ENCODE assay signal across 1 cellular context in genomic region chr20:34088305-34088870, GRCh38.
TF ChIP-seq lines count a peak whose summit lies in the region.

No MANE protein-coding gene starts in this region.

TF ChIP-seq in HepG2, 621 proteins besides CTCF, POLR2A, EP300 and RAD21 (continued from another document and continues in another):
- TF ChIP-seq CREBL2 (CRISPR knock-in tag; IDR thresholded peaks at IDR 0.05; ENCODE audit: borderline replicate concordance) (no peak), HNF4G (IDR thresholded peaks at IDR 0.05; ENCODE audit: borderline replicate concordance, low read depth, low read length) (no peak), HNF4G (CRISPR knock-in tag; IDR thresholded peaks at IDR 0.05; ENCODE audit: borderline replicate concordance, low read depth) (no peak), TAF1 (CRISPR knock-in tag; IDR thresholded peaks at IDR 0.05) (0 out of 2 replicates have a peak, but pooled peaks have one; percentile 13), PAF1 (CRISPR knock-in tag; IDR thresholded peaks at IDR 0.05) (peak; percentile 85), SSRP1 (CRISPR knock-in tag; IDR thresholded peaks at IDR 0.05) (no peak), TRIM22 (IDR thresholded peaks at IDR 0.05) (no peak), ZFY (CRISPR knock-in tag; IDR thresholded peaks at IDR 0.05) (no peak), FOXO1 (CRISPR knock-in tag; IDR thresholded peaks at IDR 0.05) (no peak), FOXK2 (IDR thresholded peaks at IDR 0.05) (no peak), TOPORS (CRISPR knock-in tag; IDR thresholded peaks at IDR 0.05) (0 out of 2 replicates have a peak, but pooled peaks have one; percentile 26), ARNT (IDR thresholded peaks at IDR 0.05) (no peak), SMAD9 (CRISPR knock-in tag; IDR thresholded peaks at IDR 0.05) (no peak), KDM2A (CRISPR knock-in tag; IDR thresholded peaks at IDR 0.05; ENCODE audit: borderline replicate concordance, low read depth) (peak; percentile 30; the same call in 1 of the 2 replicates), ZNF639 (CRISPR knock-in tag; conservative IDR thresholded peaks at IDR 0.05) (no peak), NAIF1 (CRISPR knock-in tag; IDR thresholded peaks at IDR 0.05; ENCODE audit: borderline replicate concordance) (no peak), MZF1 (CRISPR knock-in tag; IDR thresholded peaks at IDR 0.05; ENCODE audit: borderline replicate concordance) (no peak), FOXO4 (CRISPR knock-in tag; conservative IDR thresholded peaks at IDR 0.05) (no peak), TMF1 (CRISPR knock-in tag; IDR thresholded peaks at IDR 0.05; ENCODE audit: low read depth) (no peak), ZNF605 (CRISPR knock-in tag; IDR thresholded peaks at IDR 0.05) (no peak), DR1 (CRISPR knock-in tag; IDR thresholded peaks at IDR 0.05) (no peak), ATF2 (CRISPR knock-in tag; IDR thresholded peaks at IDR 0.05) (no peak), KDM5B (CRISPR knock-in tag; IDR thresholded peaks at IDR 0.05; ENCODE audit: borderline replicate concordance) (no peak), FOXJ3 (CRISPR knock-in tag; IDR thresholded peaks at IDR 0.05; ENCODE audit: borderline replicate concordance) (no peak), ZBTB44 (CRISPR knock-in tag; IDR thresholded peaks at IDR 0.05) (no peak), KAT7 (CRISPR knock-in tag; IDR thresholded peaks at IDR 0.05; ENCODE audit: borderline replicate concordance) (no peak), DRAP1 (CRISPR knock-in tag; IDR thresholded peaks at IDR 0.05) (no peak), AGO1 (IDR thresholded peaks at IDR 0.05; ENCODE audit: low read depth, low read length, poor library complexity, severe bottlenecking) (no peak), ZNF737 (CRISPR knock-in tag; IDR thresholded peaks at IDR 0.05; ENCODE audit: borderline replicate concordance) (no peak), TEAD2 (CRISPR knock-in tag; IDR thresholded peaks at IDR 0.05) (no peak), ZNF720 (CRISPR knock-in tag; IDR thresholded peaks at IDR 0.05) (no peak), PREB (CRISPR knock-in tag; IDR thresholded peaks at IDR 0.05) (no peak), ZNF839 (CRISPR knock-in tag; IDR thresholded peaks at IDR 0.05; ENCODE audit: borderline replicate concordance) (no peak), ZIK1 (CRISPR knock-in tag; IDR thresholded peaks at IDR 0.05; ENCODE audit: borderline replicate concordance, low read depth) (no peak), HNF4A (CRISPR knock-in tag; IDR thresholded peaks at IDR 0.05) (no peak), HNRNPH1 (optimal IDR thresholded peaks at IDR 0.05; ENCODE audit: low read depth, low read length) (peak; percentile 73), ZNF557 (CRISPR knock-in tag; IDR thresholded peaks at IDR 0.05) (no peak), ZNF550 (CRISPR knock-in tag; IDR thresholded peaks at IDR 0.05; ENCODE audit: borderline replicate concordance) (no peak), DZIP1 (CRISPR knock-in tag; IDR thresholded peaks at IDR 0.05) (no peak), YEATS4 (CRISPR knock-in tag; IDR thresholded peaks at IDR 0.05; ENCODE audit: borderline replicate concordance) (no peak), CHD2 (IDR thresholded peaks at IDR 0.05; ENCODE audit: low read depth, low read length) (no peak), ZNF253 (CRISPR knock-in tag; IDR thresholded peaks at IDR 0.05; ENCODE audit: borderline replicate concordance) (no peak), RXRB (CRISPR knock-in tag; IDR thresholded peaks at IDR 0.05; ENCODE audit: borderline replicate concordance) (no peak), ZNF18 (CRISPR knock-in tag; IDR thresholded peaks at IDR 0.05; ENCODE audit: insufficient replicate concordance) (no peak), CHD4 (IDR thresholded peaks at IDR 0.05; ENCODE audit: borderline replicate concordance, low read length) (no peak), CBX5 (CRISPR knock-in tag; IDR thresholded peaks at IDR 0.05; ENCODE audit: borderline replicate concordance) (no peak), RBM22 (optimal IDR thresholded peaks at IDR 0.05; ENCODE audit: low read length) (peak; percentile 40), ZNF263 (CRISPR knock-in tag; IDR thresholded peaks at IDR 0.05) (0 out of 2 replicates have a peak, but pooled peaks have one; percentile 23), SOX6 (IDR thresholded peaks at IDR 0.05) (no peak), SOX6 (CRISPR knock-in tag; IDR thresholded peaks at IDR 0.05) (peak; percentile 11; the same call in 1 of the 2 replicates), TBL1XR1 (IDR thresholded peaks at IDR 0.05; ENCODE audit: borderline replicate concordance, low read length, partially characterized antibody) (no peak), JDP2 (CRISPR knock-in tag; IDR thresholded peaks at IDR 0.05; ENCODE audit: borderline replicate concordance) (no peak), ZC3H4 (CRISPR knock-in tag; IDR thresholded peaks at IDR 0.05; ENCODE audit: borderline replicate concordance) (peak; percentile 29; the same call in 1 of the 2 replicates), ZNF543 (CRISPR knock-in tag; IDR thresholded peaks at IDR 0.05) (no peak), SOX13 (IDR thresholded peaks at IDR 0.05) (no peak), SOX13 (CRISPR knock-in tag; conservative IDR thresholded peaks at IDR 0.05 in 1 of 2, IDR thresholded peaks at IDR 0.05 in 1 of 2) (no peak), RBM39 (IDR thresholded peaks at IDR 0.05; ENCODE audit: low read depth, low read length, poor library complexity, severe bottlenecking) (no peak), ZNF121 (CRISPR knock-in tag; IDR thresholded peaks at IDR 0.05) (no peak), ZNF589 (CRISPR knock-in tag; conservative IDR thresholded peaks at IDR 0.05) (no peak), SAP130 (CRISPR knock-in tag; IDR thresholded peaks at IDR 0.05; ENCODE audit: low read depth) (no peak)
